In genomic region chr14:94481468-94482131, GRCh38 we compare ENCODE assay signal across 17 cellular contexts. TPM values are rescaled to one million over a fixed set of nuclear protein-coding genes. Genes with fewer than 3 reads are reported as not detected.
A peak's percentile ranks its signal among the peaks of the same experiment; 100 is the strongest.
DNase-seq lines count a peak whose midpoint lies in the region; ATAC-seq and TF ChIP-seq lines count a peak whose summit lies in the region.
"Had no signal": no experiment of that assay in that cellular context is flagged by ENCODE, and none has a peak within 500 bp of the region (broad histone marks: within the 10 kb centered on the region; RNA-seq: fewer than 3 reads in every experiment).

No MANE protein-coding gene starts in this region.

- DNase-seq in cardiac septum (ENCODE audit: low spot score): peak; percentile 22
- DNase-seq in right cardiac atrium: no peak
- peak; percentile 56 for DNase-seq in RWPE2 (ENCODE audit: low spot score)
- DNase-seq in hepatocyte (ENCODE audit: low spot score): no peak
- DNase-seq in NCI-H524 treated with DMSO at 0.1 percent for 48 hours (lab: John Stamatoyannopoulos, UW): no peak
- no peak for DNase-seq in NCI-H510A (lab: John Stamatoyannopoulos, UW)
- DNase-seq in NCI-H2107 treated with DMSO at 0.1 percent for 48 hours (lab: John Stamatoyannopoulos, UW; ENCODE audit: unreplicated experiment): no peak
- no peak for DNase-seq in HuH-7 (ENCODE audit: low spot score)
- DNase-seq: ACHN; activated CD4-positive, alpha-beta T cell treated with anti-CD3 and anti-CD28 coated beads, Interleukin-2, amount 10 ng/mL, durations not matched to agents 7 days and 5 days; hypothalamus; MM.1S; NCI-H226; nucleus accumbens; stimulated activated CD4-positive, alpha-beta T cell treated with anti-CD3 and anti-CD28 coated beads, Interleukin-15, amount 100 ng/mL, for 24 hours had no signal

- intact Hi-C loops in cardiac septum (cut with DNase I): no loop called here
- intact Hi-C loops in right cardiac atrium (cut with DNase I): no loop called here

- no peak for TF ChIP-seq CTCF in RWPE2 (IDR thresholded peaks at IDR 0.05; ENCODE audit: poor library complexity, severe bottlenecking)
- no peak for TF ChIP-seq CTCF in hepatocyte (IDR thresholded peaks at IDR 0.05; ENCODE audit: poor library complexity)

- peak overlapping the region; percentile 14 for H3K4me2 ChIP-seq in hepatocyte

- no peak overlapping the region for H2AFZ ChIP-seq in hepatocyte

- no peaks in the 10 kb centered on the region for H3K36me3 ChIP-seq in RWPE2 (ENCODE audit: low read depth)
- H3K36me3 ChIP-seq in hepatocyte (replicated peaks; ENCODE audit: insufficient read depth, low read depth): no peaks in the 10 kb centered on the region
- H3K36me3 ChIP-seq: cardiac muscle cell had no signal

- ATAC-seq in right cardiac atrium (no peak), RWPE2 (ENCODE audit: low read depth) (no peak)

- H3K27me3 ChIP-seq in right cardiac atrium (ENCODE audit: control insufficient read depth, insufficient read depth): no peaks in the 10 kb centered on the region
- no peaks in the 10 kb centered on the region for H3K27me3 ChIP-seq in RWPE2 (ENCODE audit: insufficient read depth, poor library complexity, severe bottlenecking)
- no peaks in the 10 kb centered on the region for H3K27me3 ChIP-seq in hepatocyte
- H3K27me3 ChIP-seq: cardiac muscle cell had no signal

- H3K9me3 ChIP-seq in right cardiac atrium (ENCODE audit: control insufficient read depth, low read length): no peaks in the 10 kb centered on the region
- H3K9me3 ChIP-seq in RWPE2 (ENCODE audit: severe bottlenecking): peaks cover 8% of the 10 kb centered on the region
- H3K9me3 ChIP-seq in hepatocyte (ENCODE audit: low read depth): peaks cover 4% of the 10 kb centered on the region

- H3K27ac ChIP-seq in right cardiac atrium (ENCODE audit: low read length) (no peak overlapping the region), RWPE2 (ENCODE audit: poor library complexity, severe bottlenecking) (no peak overlapping the region), hepatocyte (peak overlapping the region; percentile 40)
- H3K27ac ChIP-seq: cardiac muscle cell had no signal

- 64% methylated on average over 5 of the region's 5 CpGs for WGBS in right cardiac atrium
- 86% methylated on average over 5 of the region's 5 CpGs for WGBS in hepatocyte (ENCODE audit: low lambda C conversion rate, missing lambda C conversion rate)

- H3K4me3 ChIP-seq in right cardiac atrium (ENCODE audit: low read length) (no peak overlapping the region), RWPE2 (ENCODE audit: severe bottlenecking) (no peak overlapping the region), hepatocyte (no peak overlapping the region)
- H3K4me3 ChIP-seq: cardiac muscle cell had no signal

- H3K79me2 ChIP-seq in hepatocyte: no peaks in the 10 kb centered on the region

- H3K9me2 ChIP-seq in hepatocyte (replicated peaks; ENCODE audit: insufficient read depth): no peaks in the 10 kb centered on the region

- no peaks in the 10 kb centered on the region for H4K20me1 ChIP-seq in hepatocyte (ENCODE audit: insufficient read depth, poor library complexity, severe bottlenecking)

- no peaks in the 10 kb centered on the region for H3K4me1 ChIP-seq in right cardiac atrium (ENCODE audit: control insufficient read depth, insufficient read depth, low read length)
- H3K4me1 ChIP-seq in RWPE2 (ENCODE audit: insufficient read depth, poor library complexity, severe bottlenecking): no peaks in the 10 kb centered on the region
- peaks cover 6% of the 10 kb centered on the region for H3K4me1 ChIP-seq in hepatocyte (ENCODE audit: insufficient read depth)

RNA-seq across cellular contexts. Expression of gene SERPINA9, which starts 5.6 kb away (rescaled TPM):
- total RNA-seq in cardiac septum: not detected
- total RNA-seq in right cardiac atrium: not detected
- polyA plus RNA-seq in right cardiac atrium: not detected
- total RNA-seq in hepatocyte: 0.60 TPM in 1 of 2 replicates, not detected in the other
- polyA plus RNA-seq in hepatocyte: not detected in 2 replicates
- total RNA-seq: activated CD4-positive, alpha-beta T cell treated with anti-CD3 and anti-CD28 coated beads, Interleukin-2, amount 10 ng/mL, durations not matched to agents 7 days and 5 days; cardiac muscle cell; lung microvascular endothelial cell had no signal
- polyA plus RNA-seq: cardiac muscle cell had no signal

RNA-seq across cellular contexts. Expression of gene SERPINA12, which starts 27.7 kb away (rescaled TPM):
- total RNA-seq in cardiac septum (not detected), right cardiac atrium (not detected), hepatocyte (0.60 TPM in 1 of 2 replicates, not detected in the other)
- polyA plus RNA-seq in right cardiac atrium (not detected), hepatocyte (0.25 and 0.90 TPM in 2 replicates)
- total RNA-seq: activated CD4-positive, alpha-beta T cell treated with anti-CD3 and anti-CD28 coated beads, Interleukin-2, amount 10 ng/mL, durations not matched to agents 7 days and 5 days; cardiac muscle cell; lung microvascular endothelial cell had no signal
- polyA plus RNA-seq: cardiac muscle cell had no signal

RNA-seq across cellular contexts. Expression of gene SERPINA11, which starts 29.0 kb away (rescaled TPM):
- total RNA-seq in cardiac septum (not detected), right cardiac atrium (not detected), hepatocyte (8.0 and 10.8 TPM in 2 replicates)
- polyA plus RNA-seq in right cardiac atrium (not detected), hepatocyte (13.2 and 16.7 TPM in 2 replicates)
- total RNA-seq: activated CD4-positive, alpha-beta T cell treated with anti-CD3 and anti-CD28 coated beads, Interleukin-2, amount 10 ng/mL, durations not matched to agents 7 days and 5 days; cardiac muscle cell; lung microvascular endothelial cell had no signal
- polyA plus RNA-seq: cardiac muscle cell had no signal

Comparison
In these comparisons a context has a peak if more than half of its experiments do, and no peak if none do; other contexts are left out.
1. DNase-seq: peak in cardiac septum (single experiment) and RWPE2 (single experiment); none in right cardiac atrium (0 of 3), hepatocyte (single experiment), NCI-H524 treated with DMSO at 0.1 percent for 48 hours (single experiment), NCI-H510A (single experiment), NCI-H2107 treated with DMSO at 0.1 percent for 48 hours (single experiment) and HuH-7 (single experiment).